Comparison of ENCODE assay signal across 27 cellular contexts in genomic region chr1:54553781-54554313, GRCh38.
"Had no signal": no experiment of that assay in that cellular context is flagged by ENCODE, and none has a peak within 500 bp of the region (broad histone marks: within the 10 kb centered on the region; RNA-seq: fewer than 3 reads in every experiment).

No MANE protein-coding gene starts in this region.

- ATAC-seq: effector memory CD8-positive, alpha-beta T cell; left lobe of liver; naive thymus-derived CD4-positive, alpha-beta T cell; sciatic nerve; stimulated activated memory B cell treated with anti-CD40 and anti-IgM and Interleukin-4, amounts not matched to agents 10 μg/mL and 1 μg/mL and 100 μg/mL, for 72 hours; stimulated activated naive CD8-positive, alpha-beta T cell treated with anti-CD3 and anti-CD28 coated beads, Interleukin-15, Interleukin-2, amounts not matched to agents 100 U/mL and 50 U/mL, for 24 hours had no signal

- H3K9ac ChIP-seq: neural progenitor cell, parathyroid adenoma had no signal

- H3K27me3 ChIP-seq: esophagus squamous epithelium, neural progenitor cell, right atrium auricular region, testis, tibial artery, upper lobe of left lung, uterus had no signal

- H3K36me3 ChIP-seq: esophagus squamous epithelium, neural progenitor cell, right atrium auricular region, tibial artery, upper lobe of left lung, uterus had no signal

- H3K9me3 ChIP-seq: testis, tibial artery, upper lobe of left lung, uterus had no signal

- H2AFZ ChIP-seq: neural progenitor cell, parathyroid adenoma had no signal

- FAIRE-seq: endometrium, kidney had no signal

- H3K27ac ChIP-seq: coronary artery, esophagus squamous epithelium, neural progenitor cell, parathyroid adenoma, testis, tibial artery, upper lobe of left lung, uterus had no signal

- DNase-seq: dermis blood vessel endothelial cell; effector memory CD8-positive, alpha-beta T cell; erythroblast; esophagus squamous epithelium; foreskin melanocyte; glutamatergic neuron; kidney; mesenchymal stem cell; midbrain; naive thymus-derived CD4-positive, alpha-beta T cell; stimulated activated CD4-positive, alpha-beta T cell treated with anti-CD3 and anti-CD28 coated beads, Interleukin-2, amount 100 ng/mL, for 24 hours; stimulated activated CD4-positive, alpha-beta T cell treated with anti-CD3 and anti-CD28 coated beads, Interleukin-4, amount 100 ng/mL, for 24 hours; stimulated activated naive CD8-positive, alpha-beta T cell treated with anti-CD3 and anti-CD28 coated beads, Interleukin-15, Interleukin-2, amounts not matched to agents 100 U/mL and 50 U/mL, for 24 hours; substantia nigra; testis; tibial artery; upper lobe of left lung had no signal

- H3K4me2 ChIP-seq: neural progenitor cell, smooth muscle cell had no signal

- H3K4me1 ChIP-seq: uterus had no signal

- H3K4me3 ChIP-seq: coronary artery, esophagus squamous epithelium, neural progenitor cell, right atrium auricular region, smooth muscle cell, testis, tibial artery, upper lobe of left lung, uterus had no signal
